27 cellular contexts compared by ENCODE assay signal in genomic region chr14:91860238-91860637, GRCh38. TPM values are rescaled to one million over a fixed set of nuclear protein-coding genes. Genes with fewer than 3 reads are reported as not detected.
DNase-seq lines count a peak whose midpoint lies in the region; ATAC-seq and TF ChIP-seq lines count a peak whose summit lies in the region.
"Had no signal": no experiment of that assay in that cellular context is flagged by ENCODE, and none has a peak within 500 bp of the region (broad histone marks: within the 10 kb centered on the region; RNA-seq: fewer than 3 reads in every experiment).

No MANE protein-coding gene starts in this region.

- no peaks in the 10 kb centered on the region for H3K27me3 Mint-ChIP-seq in activated CD8-positive, alpha-beta memory T cell treated with anti-CD3 and anti-CD28 coated beads, Interleukin-2, amount 10 ng/mL, durations not matched to agents 7 days and 5 days
- H3K27me3 Mint-ChIP-seq in CD8-positive, alpha-beta memory T cell: no peaks in the 10 kb centered on the region
- H3K27me3 Mint-ChIP-seq in activated T-helper 17 cell treated with anti-CD3 and anti-CD28 coated beads, Interleukin-2, amount 50 U/mL, for 72 hours: no peaks in the 10 kb centered on the region
- peaks cover 0 to 3% (median 2%) of the 10 kb centered on the region in 3 donors for H3K27me3 Mint-ChIP-seq in immature natural killer cell (ENCODE audit: low read depth in 3 of 3)
- H3K27me3 Mint-ChIP-seq: stimulated activated naive CD8-positive, alpha-beta T cell treated with anti-CD3 and anti-CD28 coated beads, Interleukin-15, amount 100 ng/mL, for 72 hours had no signal

- H3K27me3 ChIP-seq in CD8-positive, alpha-beta memory T cell (ENCODE audit: insufficient read depth, low read length, poor library complexity, severe bottlenecking): no peaks in the 10 kb centered on the region
- H3K27me3 ChIP-seq in testis: no peaks in the 10 kb centered on the region
- H3K27me3 ChIP-seq: Peyer's patch, right lobe of liver, spleen, uterus had no signal

- H3K27ac Mint-ChIP-seq in activated CD8-positive, alpha-beta memory T cell treated with anti-CD3 and anti-CD28 coated beads, Interleukin-2, amount 10 ng/mL, durations not matched to agents 7 days and 5 days: peak overlapping the region; percentile 58
- H3K27ac Mint-ChIP-seq in CD8-positive, alpha-beta memory T cell: peak overlapping the region; percentile 77 to 99 (median 92)
- peak overlapping the region; percentile 95 for H3K27ac Mint-ChIP-seq in activated T-helper 17 cell treated with anti-CD3 and anti-CD28 coated beads, Interleukin-2, amount 50 U/mL, for 72 hours
- peak overlapping the region; percentile 72 to 96 (median 90) for H3K27ac Mint-ChIP-seq in immature natural killer cell
- H3K27ac Mint-ChIP-seq: brain, GM23338, HFFc6 had no signal

- no peak overlapping the region for H3K4me3 Mint-ChIP-seq in activated CD8-positive, alpha-beta memory T cell treated with anti-CD3 and anti-CD28 coated beads, Interleukin-2, amount 10 ng/mL, durations not matched to agents 7 days and 5 days
- peak overlapping the region; percentile 38 to 83 (median 75) for H3K4me3 Mint-ChIP-seq in CD8-positive, alpha-beta memory T cell
- peak overlapping the region; percentile 95 for H3K4me3 Mint-ChIP-seq in activated T-helper 17 cell treated with anti-CD3 and anti-CD28 coated beads, Interleukin-2, amount 50 U/mL, for 72 hours
- H3K4me3 Mint-ChIP-seq in immature natural killer cell: peak overlapping the region in 3 of 5 donors; percentile 7 to 27 (median 14)
- H3K4me3 Mint-ChIP-seq: brain, GM23338, HFFc6 had no signal

- H3K9me3 Mint-ChIP-seq in activated CD8-positive, alpha-beta memory T cell treated with anti-CD3 and anti-CD28 coated beads, Interleukin-2, amount 10 ng/mL, durations not matched to agents 7 days and 5 days (ENCODE audit: low read depth): no peaks in the 10 kb centered on the region
- peaks cover 0 to 1% (median 0%) of the 10 kb centered on the region in 5 donors for H3K9me3 Mint-ChIP-seq in CD8-positive, alpha-beta memory T cell
- H3K9me3 Mint-ChIP-seq in activated T-helper 17 cell treated with anti-CD3 and anti-CD28 coated beads, Interleukin-2, amount 50 U/mL, for 72 hours: peaks cover 5% of the 10 kb centered on the region
- no peaks in the 10 kb centered on the region for H3K9me3 Mint-ChIP-seq in immature natural killer cell
- H3K9me3 Mint-ChIP-seq: brain; GM23338; HFFc6; stimulated activated naive CD8-positive, alpha-beta T cell treated with anti-CD3 and anti-CD28 coated beads, Interleukin-15, amount 100 ng/mL, for 72 hours had no signal

- no peak for TF ChIP-seq POLR2A in testis (IDR thresholded peaks at IDR 0.05)

- TF ChIP-seq CTCF in testis (IDR thresholded peaks at IDR 0.05): no peak

- no peak overlapping the region for H3K4me3 ChIP-seq in CD8-positive, alpha-beta memory T cell (ENCODE audit: low read length)
- H3K4me3 ChIP-seq in testis: no peak overlapping the region
- H3K4me3 ChIP-seq: GM23338, heart left ventricle, Peyer's patch, right lobe of liver, uterus had no signal

- H3K4me1 Mint-ChIP-seq in activated CD8-positive, alpha-beta memory T cell treated with anti-CD3 and anti-CD28 coated beads, Interleukin-2, amount 10 ng/mL, durations not matched to agents 7 days and 5 days: peaks cover 76% of the 10 kb centered on the region
- peaks cover 86 to 98% (median 97%) of the 10 kb centered on the region in 3 donors for H3K4me1 Mint-ChIP-seq in CD8-positive, alpha-beta memory T cell
- H3K4me1 Mint-ChIP-seq in activated T-helper 17 cell treated with anti-CD3 and anti-CD28 coated beads, Interleukin-2, amount 50 U/mL, for 72 hours: peaks cover 52% of the 10 kb centered on the region
- peaks cover 92 to 97% of the 10 kb centered on the region in 2 donors for H3K4me1 Mint-ChIP-seq in immature natural killer cell
- H3K4me1 Mint-ChIP-seq: brain had no signal

- POLR2A ChIA-PET in CD8-positive, alpha-beta memory T cell (lab: Charles Lee): interaction anchor here (0.6 to 3.2 kb wide), 5 partner anchors 12 to 381 kb away, joined by 3 to 18 read pairs (median 4); no protein-coding TSS in a partner anchor

- DNase-seq in activated CD8-positive, alpha-beta memory T cell treated with anti-CD3 and anti-CD28 coated beads, Interleukin-2, amount 10 ng/mL, durations not matched to agents 7 days and 5 days: no peak
- DNase-seq in activated CD8-positive, alpha-beta memory T cell treated with anti-CD3 and anti-CD28 coated beads, Interleukin-2, amount 50 U/mL, for 48 hours: no peak
- no peak for DNase-seq in CD8-positive, alpha-beta memory T cell
- no peak for DNase-seq in immature natural killer cell
- no peak for DNase-seq in NCI-H2196 treated with DMSO at 0.1 percent for 48 hours (lab: John Stamatoyannopoulos, UW; ENCODE audit: unreplicated experiment)
- DNase-seq in testis: no peak
- no peak for DNase-seq in RPMI8226
- DNase-seq: amniotic stem cell; cerebellar nuclear complex; foreskin melanocyte; heart left ventricle; HFFc6; kidney; NCI-H1694; NCI-H82; Peyer's patch; right lobe of liver; SIG-M5; spleen; stimulated activated CD4-positive, alpha-beta T cell treated with anti-CD3 and anti-CD28 coated beads, Interleukin-2, amount 100 ng/mL, for 24 hours; stimulated activated naive CD8-positive, alpha-beta T cell treated with anti-CD3 and anti-CD28 coated beads, Interleukin-15, amount 100 ng/mL, for 72 hours; uterus had no signal

- H3K9me3 ChIP-seq in CD8-positive, alpha-beta memory T cell (ENCODE audit: low read length): no peaks in the 10 kb centered on the region
- H3K9me3 ChIP-seq in testis: no peaks in the 10 kb centered on the region
- H3K9me3 ChIP-seq: heart left ventricle, neutrophil, Peyer's patch, right lobe of liver, spleen, uterus had no signal

- peaks cover 59% of the 10 kb centered on the region for H3K36me3 Mint-ChIP-seq in activated CD8-positive, alpha-beta memory T cell treated with anti-CD3 and anti-CD28 coated beads, Interleukin-2, amount 10 ng/mL, durations not matched to agents 7 days and 5 days
- H3K36me3 Mint-ChIP-seq in CD8-positive, alpha-beta memory T cell: peaks cover 43 to 88% (median 48%) of the 10 kb centered on the region in 3 donors
- H3K36me3 Mint-ChIP-seq in activated T-helper 17 cell treated with anti-CD3 and anti-CD28 coated beads, Interleukin-2, amount 50 U/mL, for 72 hours (ENCODE audit: low read depth): peaks cover 24% of the 10 kb centered on the region
- H3K36me3 Mint-ChIP-seq in immature natural killer cell: peaks cover 35 to 51% (median 44%) of the 10 kb centered on the region in 3 donors
- H3K36me3 Mint-ChIP-seq: brain had no signal

- H3K27ac ChIP-seq in CD8-positive, alpha-beta memory T cell (ENCODE audit: low read depth, low read length): no peak overlapping the region
- no peak overlapping the region for H3K27ac ChIP-seq in testis
- H3K27ac ChIP-seq: neutrophil, right lobe of liver, uterus had no signal

- CTCF ChIA-PET in activated CD8-positive, alpha-beta memory T cell treated with anti-CD3 and anti-CD28 coated beads, Interleukin-2, amount 10 ng/mL, durations not matched to agents 7 days and 5 days (lab: Charles Lee): interaction anchor here (0.7 to 1.8 kb wide), 4 partner anchors 13 to 74 kb away, joined by 3 to 9 read pairs (median 3); no protein-coding TSS in a partner anchor
- CTCF ChIA-PET in CD8-positive, alpha-beta memory T cell (lab: Charles Lee): interaction anchor here (1.2 to 2.1 kb wide), 2 partner anchors 12 to 51 kb away, joined by 4 to 9 read pairs; no protein-coding TSS in a partner anchor

- H3K36me3 ChIP-seq in CD8-positive, alpha-beta memory T cell (ENCODE audit: insufficient read depth, low read length): peaks cover 41% of the 10 kb centered on the region
- H3K36me3 ChIP-seq in testis (ENCODE audit: low read depth, missing control alignments): no peaks in the 10 kb centered on the region
- H3K36me3 ChIP-seq: heart left ventricle, neutrophil, Peyer's patch, right lobe of liver, spleen, uterus had no signal

- intact Hi-C loops in testis (cut with DNase I; ENCODE audit: low total_unique reads): no loop called here

- no peak for ATAC-seq in activated CD8-positive, alpha-beta memory T cell treated with anti-CD3 and anti-CD28 coated beads, Interleukin-2, amount 10 ng/mL, durations not matched to agents 7 days and 5 days
- no peak for ATAC-seq in activated T-helper 17 cell treated with anti-CD3 and anti-CD28 coated beads, Interleukin-2, amount 50 U/mL, for 72 hours (replicated peaks)
- ATAC-seq: GM23338; heart left ventricle; right lobe of liver; stimulated activated naive CD8-positive, alpha-beta T cell treated with anti-CD3 and anti-CD28 coated beads, Interleukin-15, amount 100 ng/mL, for 72 hours had no signal

- H3K4me1 ChIP-seq in CD8-positive, alpha-beta memory T cell (ENCODE audit: insufficient read depth, low read length): peaks cover 94% of the 10 kb centered on the region
- H3K4me1 ChIP-seq in testis: no peaks in the 10 kb centered on the region
- H3K4me1 ChIP-seq: Peyer's patch, right lobe of liver had no signal

RNA-seq across cellular contexts. Expression of gene TC2N, which starts 7.1 kb away (rescaled TPM):
- 10 to 100 TPM; 46.3 to 86.0 TPM for total RNA-seq in activated CD8-positive, alpha-beta memory T cell treated with anti-CD3 and anti-CD28 coated beads, Interleukin-2, amount 10 ng/mL, durations not matched to agents 7 days and 5 days
- 10 to 100 TPM; 43.1 to 45.2 TPM for total RNA-seq in CD8-positive, alpha-beta memory T cell
- polyA plus RNA-seq in CD8-positive, alpha-beta memory T cell: 228 TPM
- total RNA-seq in activated T-helper 17 cell treated with anti-CD3 and anti-CD28 coated beads, Interleukin-2, amount 50 U/mL, for 72 hours: 10 to 100 TPM; 39.2 to 81.2 TPM
- polyA plus RNA-seq in immature natural killer cell (100 to 1,000 TPM in 2 of 3 donors, 10 to 100 TPM in 1; 97.4 to 158 (median 112) TPM), testis (ENCODE audit: insufficient read depth, low read depth, low replicate concordance) (17.2 TPM)
- 10 to 100 TPM; 19.6 to 24.3 TPM for total RNA-seq in testis
- total RNA-seq: LHCN-M2 had no signal
